22 cellular contexts compared by ENCODE assay signal in the genomic region with DNA sequence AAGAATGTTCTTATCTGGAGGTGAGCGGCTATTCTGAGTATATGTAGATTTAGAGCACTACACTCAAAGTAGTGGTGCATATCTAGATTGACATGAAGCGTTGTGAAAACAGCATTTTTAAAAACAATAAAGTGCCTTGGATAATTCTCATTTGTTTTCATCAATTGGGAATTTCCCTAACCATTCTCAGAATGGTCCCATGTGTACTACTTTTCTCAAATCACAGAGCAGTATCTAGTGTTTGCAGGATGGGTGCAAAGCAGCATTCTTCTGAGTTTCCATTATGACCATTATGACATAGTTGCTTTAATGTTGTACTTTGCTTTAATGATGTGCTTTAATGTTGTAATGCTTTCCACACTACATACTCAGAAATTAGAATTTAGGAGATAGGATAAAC. TPM values are rescaled to one million over a fixed set of nuclear protein-coding genes. Genes with fewer than 3 reads are reported as not detected.
DNase-seq lines count a peak whose midpoint lies in the region; FAIRE-seq and TF ChIP-seq lines count a peak whose summit lies in the region.
"Had no signal": no experiment of that assay in that cellular context is flagged by ENCODE, and none has a peak within 500 bp of the region (broad histone marks: within the 10 kb centered on the region; RNA-seq: fewer than 3 reads in every experiment).

No MANE protein-coding gene starts in this region.

- no peak overlapping the region for H3K27ac ChIP-seq in small intestine (ENCODE audit: low read depth in 1 of 2, low read length in 1 of 2)
- H3K27ac ChIP-seq: BLaER1 treated with 17β-estradiol and CSF1 and Interleukin-3, amounts not matched to agents 10 nM and 100 nM; GM23248 had no signal

- FAIRE-seq in GM12891 (lab: Jason Lieb, UNC): peak; percentile 48
- peak; percentile 55 for FAIRE-seq in H54 (lab: Jason Lieb, UNC)
- peak; percentile 5 for FAIRE-seq in urothelium cell line (lab: Jason Lieb, UNC)
- FAIRE-seq in small intestine (lab: Jason Lieb, UNC): no peak
- FAIRE-seq: D721Med, GM12892, H1 had no signal

- peaks cover 14% of the 10 kb centered on the region for H3K36me3 Mint-ChIP-seq in progenitor cell of endocrine pancreas (ENCODE audit: insufficient read depth)

- no peak overlapping the region for H3K4me3 Mint-ChIP-seq in progenitor cell of endocrine pancreas (ENCODE audit: low read depth)
- H3K4me3 Mint-ChIP-seq: CD14-positive monocyte; CD4-positive, alpha-beta T cell; CD8-positive, alpha-beta memory T cell; H9 had no signal

- H3K36me3 ChIP-seq in small intestine (ENCODE audit: control insufficient read depth in 2 of 2, insufficient read depth in 2 of 2, low read length in 2 of 2): peaks cover 0 to 7% of the 10 kb centered on the region in 2 donors

- no peaks in the 10 kb centered on the region for H3K27me3 ChIP-seq in small intestine (ENCODE audit: control insufficient read depth in 2 of 2, insufficient read depth in 2 of 2, low read length in 2 of 2)
- H3K27me3 ChIP-seq: BE2C; BLaER1 treated with 17β-estradiol and CSF1 and Interleukin-3, amounts not matched to agents 10 nM and 100 nM had no signal

- WGBS in small intestine, 3 donors: 83 to 93% (median 93%) methylated on average over 2 of the region's 2 CpGs

- no peak for TF ChIP-seq CTCF in progenitor cell of endocrine pancreas (IDR thresholded peaks at IDR 0.05; ENCODE audit: unreplicated experiment)

- H3K27me3 Mint-ChIP-seq in progenitor cell of endocrine pancreas: no peaks in the 10 kb centered on the region
- H3K27me3 Mint-ChIP-seq: CD4-positive, alpha-beta T cell; CD8-positive, alpha-beta memory T cell had no signal

- H3K4me1 ChIP-seq in small intestine (ENCODE audit: control insufficient read depth in 2 of 2, insufficient read depth in 1 of 2, low read depth in 1 of 2, low read length in 1 of 2): no peaks in the 10 kb centered on the region
- H3K4me1 ChIP-seq: BE2C had no signal

- peaks cover 5% of the 10 kb centered on the region for H3K4me1 Mint-ChIP-seq in progenitor cell of endocrine pancreas (ENCODE audit: low read depth)
- H3K4me1 Mint-ChIP-seq: H9 had no signal

- H3K9me3 Mint-ChIP-seq in progenitor cell of endocrine pancreas (ENCODE audit: low read depth): no peaks in the 10 kb centered on the region
- H3K9me3 Mint-ChIP-seq: CD14-positive monocyte; CD4-positive, alpha-beta T cell; CD8-positive, alpha-beta memory T cell; H9 had no signal

- no peaks in the 10 kb centered on the region for H3K9me3 ChIP-seq in small intestine (ENCODE audit: control insufficient read depth, low read depth)
- H3K9me3 ChIP-seq: BE2C; BLaER1 treated with 17β-estradiol and CSF1 and Interleukin-3, amounts not matched to agents 10 nM and 100 nM had no signal

- H3K27ac Mint-ChIP-seq in progenitor cell of endocrine pancreas: peak overlapping the region; percentile 15
- H3K27ac Mint-ChIP-seq: CD4-positive, alpha-beta T cell; H9 had no signal

- TF ChIP-seq POLR2A in GM12891 (IDR thresholded peaks at IDR 0.05; ENCODE audit: low read depth, low read length): no peak
- no peak for TF ChIP-seq POLR2A in H54 (IDR thresholded peaks at IDR 0.05; ENCODE audit: low read depth, low read length)

- DNase-seq in GM12891 (ENCODE audit: insufficient read length, low spot score) (no peak), H54 (ENCODE audit: insufficient read length, low spot score) (no peak), progenitor cell of endocrine pancreas (ENCODE audit: low spot score, unreplicated experiment) (no peak), urothelium cell line (ENCODE audit: low spot score) (no peak), OCI-M2 (lab: John Stamatoyannopoulos, UW; ENCODE audit: unreplicated experiment) (no peak), AG20443 (ENCODE audit: low spot score) (no peak), small intestine (no peak)
- DNase-seq: AML-193; BE2C; CD4-positive, alpha-beta T cell; CD8-positive, alpha-beta memory T cell; DMS 273 treated with DMSO at 0.1 percent for 48 hours; DMS79; EL; GDM1; GM23248; H9 had no signal

- no peak overlapping the region for H3K4me3 ChIP-seq in small intestine (ENCODE audit: low read depth in 1 of 2, low read length in 2 of 2)
- H3K4me3 ChIP-seq: BLaER1 treated with 17β-estradiol and CSF1 and Interleukin-3, amounts not matched to agents 10 nM and 100 nM; GM23248 had no signal

TF ChIP-seq in GM12891, 5 proteins besides CTCF, POLR2A, EP300 and RAD21:
- TF ChIP-seq POLR2AphosphoS5 (IDR thresholded peaks at IDR 0.05; ENCODE audit: low read depth, low read length): no peak
- TF ChIP-seq POU2F2 (IDR thresholded peaks at IDR 0.05; ENCODE audit: low read depth, low read length): no peak
- TF ChIP-seq SPI1 (IDR thresholded peaks at IDR 0.05; ENCODE audit: low read depth, low read length): no peak
- no peak for TF ChIP-seq PAX5 (IDR thresholded peaks at IDR 0.05; ENCODE audit: insufficient read depth, low read length, severe bottlenecking)
- TF ChIP-seq TAF1 (IDR thresholded peaks at IDR 0.05; ENCODE audit: low read depth, low read length): no peak

RNA-seq across cellular contexts. Expression of a gene that starts 16.2 kb away (rescaled TPM):
- 3.5 TPM for polyA plus RNA-seq in GM12891 (2012; ENCODE audit: low read depth, missing spikeins)
- 36.1 and 36.6 TPM in 2 replicates for total RNA-seq in progenitor cell of endocrine pancreas
- polyA plus RNA-seq in small intestine: 1 to 10 TPM; 4.4 to 4.9 (median 4.7) TPM
